8 cellular contexts compared by ENCODE assay signal in genomic region chr1:150151291-150152181, GRCh38. TPM values are rescaled to one million over a fixed set of nuclear protein-coding genes. Genes with fewer than 3 reads are reported as not detected.
DNase-seq lines count a peak whose midpoint lies in the region; ATAC-seq and TF ChIP-seq lines count a peak whose summit lies in the region.

No MANE protein-coding gene starts in this region.

- POLR2A ChIA-PET in OCI-LY7 (lab: Charles Lee): interaction anchor here (0.6 to 4.5 kb wide), 7 partner anchors 10 to 264 kb away, joined by 3 to 38 read pairs (median 5); a partner anchor contains a TSS

- H4K20me1 ChIP-seq in OCI-LY7 (ENCODE audit: insufficient read depth, low read length): no peaks in the 10 kb centered on the region

- H3K27ac ChIP-seq in OCI-LY7 (ENCODE audit: low read depth, low read length, poor library complexity, severe bottlenecking) (peak overlapping the region; percentile 90), iPS-20b (ENCODE audit: low read length) (peak overlapping the region; percentile 13)

- CTCF ChIA-PET in OCI-LY7 (lab: Charles Lee; ENCODE audit: unreplicated experiment): no interaction called here

- no peak for TF ChIP-seq CTCF in OCI-LY7 (conservative IDR thresholded peaks at IDR 0.05; ENCODE audit: low read length)

- peak overlapping the region; percentile 86 for H3K9ac ChIP-seq in iPS-20b (ENCODE audit: low read depth, low read length)

- peak; percentile 30 for DNase-seq in ELR (ENCODE audit: low read depth)
- peak; percentile 74 for DNase-seq in OCI-LY7 (ENCODE audit: low spot score)
- DNase-seq in activated naive CD4-positive, alpha-beta T cell treated with anti-CD3 and anti-CD28 coated beads, Interleukin-2, amount 50 U/mL, for 72 hours (ENCODE audit: low spot score in 2 of 2): peak in 1 of 2 donors; percentile 34
- DNase-seq in stimulated activated CD8-positive, alpha-beta memory T cell treated with anti-CD3 and anti-CD28 coated beads, Interleukin-12 subunit alpha, Interleukin-12 subunit beta, amount 100 ng/mL, for 1 hour (ENCODE audit: low read depth): peak; percentile 57
- no peak for DNase-seq in hepatic stellate cell (ENCODE audit: low spot score)

- no peak overlapping the region; the same call in 1 of the 2 replicates for H2AFZ ChIP-seq in OCI-LY7 (ENCODE audit: low read length)

- H3K4me3 ChIP-seq in OCI-LY7 (ENCODE audit: low read depth, low read length, poor library complexity, severe bottlenecking): peak overlapping the region; percentile 99
- H3K4me3 ChIP-seq in iPS-20b (ENCODE audit: low read length): peak overlapping the region; percentile 93

- intact Hi-C loops in OCI-LY7 (cut with micrococcal nuclease; ENCODE audit: unreplicated experiment): loop anchor here (1.0 to 2.0 kb wide), 2 partner anchors 9 to 13 kb away; no protein-coding TSS in a partner anchor

- peak overlapping the region; percentile 85 for H3K4me2 ChIP-seq in OCI-LY7 (ENCODE audit: low read length)

- H3K9me2 ChIP-seq in OCI-LY7 (ENCODE audit: insufficient read depth, low read length): no peaks in the 10 kb centered on the region

- H3K4me1 ChIP-seq in OCI-LY7 (ENCODE audit: insufficient read depth, low read length, poor library complexity, severe bottlenecking) (peaks cover 62% of the 10 kb centered on the region), iPS-20b (ENCODE audit: insufficient read depth, low read length) (peaks cover 8% of the 10 kb centered on the region)

- no peaks in the 10 kb centered on the region for H3K9me3 Mint-ChIP-seq in activated naive CD4-positive, alpha-beta T cell treated with anti-CD3 and anti-CD28 coated beads, Interleukin-2, amount 50 U/mL, for 72 hours

- H3K36me3 ChIP-seq in OCI-LY7 (ENCODE audit: insufficient read depth, low read length) (peaks cover 61% of the 10 kb centered on the region), iPS-20b (ENCODE audit: insufficient read depth, low read depth, low read length) (peaks cover 48% of the 10 kb centered on the region)

- H3K9me3 ChIP-seq in OCI-LY7 (ENCODE audit: low read length) (no peaks in the 10 kb centered on the region), iPS-20b (ENCODE audit: insufficient read depth, low read depth, low read length) (no peaks in the 10 kb centered on the region)

- TSS peak; percentile 53 for BruUV-seq in OCI-LY7 (replicated peaks; lab: Mats Ljungman, UMichigan)

- peak in 1 of 2 donors; percentile 55 for ATAC-seq in activated naive CD4-positive, alpha-beta T cell treated with anti-CD3 and anti-CD28 coated beads, Interleukin-2, amount 50 U/mL, for 72 hours
- ATAC-seq in GM19395 (IDR thresholded peaks at IDR 0.05; ENCODE audit: unreplicated experiment): no peak
- ATAC-seq in HG03469 (IDR thresholded peaks at IDR 0.05; ENCODE audit: unreplicated experiment): no peak

- H3K36me3 Mint-ChIP-seq in activated naive CD4-positive, alpha-beta T cell treated with anti-CD3 and anti-CD28 coated beads, Interleukin-2, amount 50 U/mL, for 72 hours: peaks cover 0 to 16% of the 10 kb centered on the region in 2 donors

- peaks cover 46% of the 10 kb centered on the region; the same call in 1 of the 2 replicates for H3K79me2 ChIP-seq in OCI-LY7 (ENCODE audit: insufficient read depth, low read depth, low read length)

- peak overlapping the region; percentile 69 to 78 for H3K27ac Mint-ChIP-seq in activated naive CD4-positive, alpha-beta T cell treated with anti-CD3 and anti-CD28 coated beads, Interleukin-2, amount 50 U/mL, for 72 hours

- peaks cover 16% of the 10 kb centered on the region for H3K27me3 ChIP-seq in iPS-20b (ENCODE audit: insufficient read depth, low read length)

RNA-seq across cellular contexts. Expression of gene PLEKHO1, which starts 1.8 kb away (rescaled TPM):
- total RNA-seq in OCI-LY7 (2014; rRNA removed; shearing (Covaris generic)): 122 and 127 TPM in 2 replicates
- total RNA-seq in OCI-LY7 (2022): 75.5 and 82.4 TPM in 2 replicates
- 10 to 100 TPM in 1 of 2 donors, 1 to 10 TPM in 1; 6.7 to 14.7 TPM for total RNA-seq in activated naive CD4-positive, alpha-beta T cell treated with anti-CD3 and anti-CD28 coated beads, Interleukin-2, amount 50 U/mL, for 72 hours

Comparison
In these comparisons a context has a peak if more than half of its experiments do, and no peak if none do; other contexts are left out.
1. RNA of gene PLEKHO1, which starts 1.8 kb away (total RNA-seq): 75.5 to 127 TPM in OCI-LY7; 6.7 to 14.7 TPM in activated naive CD4-positive, alpha-beta T cell treated with anti-CD3 and anti-CD28 coated beads, Interleukin-2, amount 50 U/mL, for 72 hours; every median in the first group is over 4 times any median in the second.